ENCODE assay signal across 20 cellular contexts in genomic region chr4:7980036-7980435, GRCh38. TPM values are rescaled to one million over a fixed set of nuclear protein-coding genes. Genes with fewer than 3 reads are reported as not detected.
DNase-seq lines count a peak whose midpoint lies in the region; ATAC-seq, FAIRE-seq and TF ChIP-seq lines count a peak whose summit lies in the region.
"Had no signal": no experiment of that assay in that cellular context is flagged by ENCODE, and none has a peak within 500 bp of the region (broad histone marks: within the 10 kb centered on the region; RNA-seq: fewer than 3 reads in every experiment).

No MANE protein-coding gene starts in this region.

- H3K4me1 ChIP-seq in GM23338 (ENCODE audit: insufficient read depth) (peaks cover 22% of the 10 kb centered on the region), PC-9 (replicated peaks; ENCODE audit: insufficient read depth) (peaks cover 49% of the 10 kb centered on the region), small intestine (ENCODE audit: control insufficient read depth in 2 of 2, insufficient read depth in 1 of 2, low read depth in 1 of 2, low read length in 1 of 2) (peaks cover 0 to 3% of the 10 kb centered on the region in 2 donors)

- peak overlapping the region; percentile 49; the same call in 1 of the 2 replicates for H3K27ac Mint-ChIP-seq in GM23338
- H3K27ac Mint-ChIP-seq in naive thymus-derived CD8-positive, alpha-beta T cell: peak overlapping the region in 3 of 10 donors; percentile 27 to 74 (median 35)
- H3K27ac Mint-ChIP-seq: activated CD4-positive, alpha-beta memory T cell treated with anti-CD3 and anti-CD28 coated beads for 36 hours; CD4-positive, CD25-positive, alpha-beta regulatory T cell; dendritic cell treated with granulocyte-macrophage colony-stimulating factor and Interleukin-4, amounts not matched to agents 40 ng/mL and 50 ng/mL, for 4 days had no signal

- H3K36me3 ChIP-seq in GM23338 (ENCODE audit: insufficient read depth): no peaks in the 10 kb centered on the region
- H3K36me3 ChIP-seq in PC-9 (ENCODE audit: low read depth): no peaks in the 10 kb centered on the region
- no peaks in the 10 kb centered on the region for H3K36me3 ChIP-seq in small intestine (ENCODE audit: control insufficient read depth in 2 of 2, insufficient read depth in 2 of 2, low read length in 2 of 2)
- H3K36me3 ChIP-seq: cardiac muscle cell had no signal

- TF ChIP-seq CTCF in GM23338 (conservative IDR thresholded peaks at IDR 0.05; ENCODE audit: low read depth in 2 of 2) (no peak), PC-9 (conservative IDR thresholded peaks at IDR 0.05) (no peak), fibroblast of the aortic adventitia (IDR thresholded peaks at IDR 0.05; ENCODE audit: insufficient read depth, low read length) (no peak)

- H3K4me2 ChIP-seq in GM23338 (peak overlapping the region; percentile 6; the same call in 1 of the 2 replicates), PC-9 (peak overlapping the region; percentile 58)

- H4K20me1 ChIP-seq in GM23338 (replicated peaks; ENCODE audit: insufficient read depth) (no peaks in the 10 kb centered on the region), PC-9 (ENCODE audit: insufficient read depth) (no peaks in the 10 kb centered on the region)

- CTCF ChIA-PET in PC-9 (lab: Charles Lee): interaction anchor here (0.6 to 1.0 kb wide), 3 partner anchors 42 to 137 kb away, joined by 3 read pairs; no protein-coding TSS in a partner anchor

- H2AFZ ChIP-seq in GM23338 (0 out of 2 replicates have a peak overlapping the region, but pooled peaks have one; percentile 1), PC-9 (no peak overlapping the region)

- H3K79me2 ChIP-seq in GM23338 (replicated peaks; ENCODE audit: insufficient read depth): no peaks in the 10 kb centered on the region
- no peaks in the 10 kb centered on the region for H3K79me2 ChIP-seq in PC-9 (ENCODE audit: low read depth)

- WGBS in small intestine, 3 donors: 72 to 88% (median 73%) methylated on average over 2 of the region's 2 CpGs

- H3K9me3 Mint-ChIP-seq in GM23338: peaks cover 7% of the 10 kb centered on the region; the same call in 2 of the 3 replicates
- H3K9me3 Mint-ChIP-seq in naive thymus-derived CD8-positive, alpha-beta T cell: no peaks in the 10 kb centered on the region
- H3K9me3 Mint-ChIP-seq: activated CD4-positive, alpha-beta memory T cell treated with anti-CD3 and anti-CD28 coated beads for 36 hours; dendritic cell treated with granulocyte-macrophage colony-stimulating factor and Interleukin-4, amounts not matched to agents 40 ng/mL and 50 ng/mL, for 4 days; immature natural killer cell; neural crest cell had no signal

- POLR2A ChIA-PET in PC-9 (lab: Charles Lee; ENCODE audit: unreplicated experiment): no interaction called here
- POLR2A ChIA-PET in naive thymus-derived CD8-positive, alpha-beta T cell (lab: Charles Lee): interaction anchor here (1.3 kb wide), 1 partner anchor 44 kb away, joined by 3 read pairs; no protein-coding TSS in a partner anchor

- no peak overlapping the region for H3K4me3 ChIP-seq in GM23338
- no peak overlapping the region for H3K4me3 ChIP-seq in PC-9
- H3K4me3 ChIP-seq in fibroblast of the aortic adventitia (ENCODE audit: low read depth, low read length): no peak overlapping the region
- H3K4me3 ChIP-seq in small intestine (ENCODE audit: low read depth in 1 of 2, low read length in 2 of 2): no peak overlapping the region
- H3K4me3 ChIP-seq: cardiac muscle cell, GM12878, mucosa of descending colon had no signal

- intact Hi-C loops in PC-9 (cut with micrococcal nuclease; ENCODE audit: unreplicated experiment): no loop called here

- H3K9me3 ChIP-seq in PC-9 (ENCODE audit: insufficient read depth, low read depth): no peaks in the 10 kb centered on the region
- no peaks in the 10 kb centered on the region for H3K9me3 ChIP-seq in small intestine (ENCODE audit: control insufficient read depth, low read depth)
- H3K9me3 ChIP-seq: mucosa of descending colon had no signal

- peak overlapping the region; percentile 86 for H3K27ac ChIP-seq in GM23338 (ENCODE audit: low read depth)
- peak overlapping the region; percentile 78 for H3K27ac ChIP-seq in PC-9
- H3K27ac ChIP-seq in small intestine (ENCODE audit: low read depth in 1 of 2, low read length in 1 of 2): peak overlapping the region; percentile 40 to 87
- H3K27ac ChIP-seq: cardiac muscle cell had no signal

- H3F3A ChIP-seq in GM23338 (replicated peaks; ENCODE audit: low read depth): peaks cover 4% of the 10 kb centered on the region; the same call in 1 of the 2 replicates
- H3F3A ChIP-seq in PC-9 (ENCODE audit: insufficient read depth, low read depth): peaks cover 48% of the 10 kb centered on the region

- H3K4me3 Mint-ChIP-seq in GM23338: no peak overlapping the region
- H3K4me3 Mint-ChIP-seq in naive thymus-derived CD8-positive, alpha-beta T cell: no peak overlapping the region
- H3K4me3 Mint-ChIP-seq: activated CD4-positive, alpha-beta memory T cell treated with anti-CD3 and anti-CD28 coated beads for 36 hours; CD4-positive, CD25-positive, alpha-beta regulatory T cell; dendritic cell treated with granulocyte-macrophage colony-stimulating factor and Interleukin-4, amounts not matched to agents 40 ng/mL and 50 ng/mL, for 4 days; immature natural killer cell; neural crest cell had no signal

- no TSS peak for BruUV-seq in PC-9 (replicated peaks; lab: Mats Ljungman, UMichigan)

- no peak for FAIRE-seq in small intestine (lab: Jason Lieb, UNC)
- FAIRE-seq: GM12878 had no signal

- no peaks in the 10 kb centered on the region for H3K27me3 ChIP-seq in GM23338 (ENCODE audit: insufficient read depth)
- no peaks in the 10 kb centered on the region for H3K27me3 ChIP-seq in PC-9 (ENCODE audit: insufficient read depth, low read depth)
- no peaks in the 10 kb centered on the region for H3K27me3 ChIP-seq in small intestine (ENCODE audit: control insufficient read depth in 2 of 2, insufficient read depth in 2 of 2, low read length in 2 of 2)
- H3K27me3 ChIP-seq: cardiac muscle cell had no signal

- no peak for DNase-seq in GM23338 (ENCODE audit: low spot score)
- no peak for DNase-seq in PC-9
- DNase-seq in fibroblast of the aortic adventitia (ENCODE audit: low read depth): peak; percentile 58
- no peak for DNase-seq in small intestine
- no peak for DNase-seq in NCI-H345 treated with DMSO at 0.1 percent for 48 hours (lab: John Stamatoyannopoulos, UW; ENCODE audit: unreplicated experiment)
- no peak for DNase-seq in 8988T
- DNase-seq in naive thymus-derived CD8-positive, alpha-beta T cell: no peak
- DNase-seq: activated CD4-positive, alpha-beta memory T cell treated with anti-CD3 and anti-CD28 coated beads for 36 hours; activated naive CD4-positive, alpha-beta T cell; CD4-positive, CD25-positive, alpha-beta regulatory T cell; head of caudate nucleus; immature natural killer cell; mucosa of descending colon; NCI-H1417; NCI-H510A; NK-92 treated with Interleukin-12 subunit alpha and Interleukin-12 subunit beta, amount 100 ng/mL, for 24 hours had no signal

- peaks cover 12% of the 10 kb centered on the region for H3K27me3 Mint-ChIP-seq in GM23338 (ENCODE audit: insufficient read depth, low read depth, poor library complexity)
- H3K27me3 Mint-ChIP-seq in naive thymus-derived CD8-positive, alpha-beta T cell: peaks cover 0 to 8% (median 6%) of the 10 kb centered on the region in 5 donors
- H3K27me3 Mint-ChIP-seq: CD4-positive, CD25-positive, alpha-beta regulatory T cell had no signal

- no peaks in the 10 kb centered on the region for H3K9me2 ChIP-seq in GM23338 (ENCODE audit: insufficient read depth)
- no peaks in the 10 kb centered on the region for H3K9me2 ChIP-seq in PC-9 (ENCODE audit: insufficient read depth)

- ATAC-seq in GM23338: no peak
- no peak for ATAC-seq in naive thymus-derived CD8-positive, alpha-beta T cell
- ATAC-seq: GM12878, mucosa of descending colon had no signal

- H3K36me3 Mint-ChIP-seq in GM23338 (ENCODE audit: low read depth): peaks cover 5% of the 10 kb centered on the region
- H3K36me3 Mint-ChIP-seq in naive thymus-derived CD8-positive, alpha-beta T cell: no peaks in the 10 kb centered on the region
- H3K36me3 Mint-ChIP-seq: immature natural killer cell had no signal

- H3K4me1 Mint-ChIP-seq in GM23338: peaks cover 27% of the 10 kb centered on the region
- no peaks in the 10 kb centered on the region for H3K4me1 Mint-ChIP-seq in naive thymus-derived CD8-positive, alpha-beta T cell
- H3K4me1 Mint-ChIP-seq: CD4-positive, CD25-positive, alpha-beta regulatory T cell; neural crest cell had no signal

TF ChIP-seq in GM23338, 12 proteins besides CTCF, POLR2A, EP300 and RAD21 (continues in another document):
- TF ChIP-seq NANOG (IDR thresholded peaks at IDR 0.05; ENCODE audit: borderline replicate concordance) (no peak), JUNB (IDR thresholded peaks at IDR 0.05; ENCODE audit: unreplicated experiment) (no peak)

RNA-seq across cellular contexts. Expression of gene AFAP1, which starts 40.4 kb away (rescaled TPM):
- 21.5 and 25.9 TPM in 2 replicates for total RNA-seq in GM23338 (2014; rRNA removed; shearing (Covaris generic))
- polyA plus RNA-seq in GM23338 (2016; fragmentation: Nextera tagmentation; extraction: Ambion mirVana): 5.4 and 6.5 TPM in 2 replicates
- total RNA-seq in PC-9 (2021): 69.6 and 84.1 TPM in 2 replicates
- total RNA-seq in fibroblast of the aortic adventitia (ENCODE audit: low replicate concordance): 66.0 and 83.9 TPM in 2 replicates
- 1 to 10 TPM; 2.2 to 9.6 (median 3.8) TPM for polyA plus RNA-seq in small intestine
- total RNA-seq in naive thymus-derived CD8-positive, alpha-beta T cell: 1 to 10 TPM; 7.4 to 7.6 TPM
- 1 to 10 TPM in 1 of 3 donors, under 1 TPM in 2; 0.90 to 3.3 (median 0.94) TPM for polyA plus RNA-seq in naive thymus-derived CD8-positive, alpha-beta T cell
